In genomic region chr14:55097894-55098560, GRCh38 we compare ENCODE assay signal across 9 cellular contexts. TPM values are rescaled to one million over a fixed set of nuclear protein-coding genes. Genes with fewer than 3 reads are reported as not detected.
DNase-seq lines count a peak whose midpoint lies in the region; ATAC-seq lines count a peak whose summit lies in the region.
"Had no signal": no experiment of that assay in that cellular context is flagged by ENCODE, and none has a peak within 500 bp of the region (broad histone marks: within the 10 kb centered on the region; RNA-seq: fewer than 3 reads in every experiment).

No MANE protein-coding gene starts in this region.

- peak overlapping the region; percentile 5 to 62 (median 10) for H3K4me3 Mint-ChIP-seq in T-cell

- no peaks in the 10 kb centered on the region for H3K27me3 ChIP-seq in duodenal mucosa (ENCODE audit: control insufficient read depth in 1 of 2, insufficient read depth in 2 of 2, low read length in 2 of 2)

- H3K36me3 Mint-ChIP-seq in T-cell = no peaks in the 10 kb centered on the region

- H3K4me3 ChIP-seq in duodenal mucosa (ENCODE audit: low read depth in 1 of 2, low read length in 2 of 2) = peak overlapping the region in 1 of 2 donors; percentile 23

- peaks cover 35 to 45% of the 10 kb centered on the region in 2 donors for H3K4me1 ChIP-seq in duodenal mucosa (ENCODE audit: control insufficient read depth in 1 of 2, insufficient read depth in 2 of 2, low read length in 2 of 2)

- H3K27me3 Mint-ChIP-seq in T-cell = no peaks in the 10 kb centered on the region

- ATAC-seq in HG03039 (IDR thresholded peaks at IDR 0.05; ENCODE audit: unreplicated experiment) = peak; percentile 57
- ATAC-seq in T-cell (replicated peaks in 1 of 4) = peak; percentile 20 to 28 (median 24)

- H3K27ac Mint-ChIP-seq in T-cell = peak overlapping the region; percentile 74 to 89

- peak overlapping the region in 1 of 2 donors; percentile 30 for H3K9ac ChIP-seq in duodenal mucosa (ENCODE audit: low read depth in 1 of 2, low read length in 2 of 2)

- peak; percentile 15 for DNase-seq in NK-92 treated with Interleukin-12 subunit alpha and Interleukin-12 subunit beta, amount 100 ng/mL, for 24 hours (lab: John Stamatoyannopoulos, UW)
- no peak for DNase-seq in NK-92 (lab: John Stamatoyannopoulos, UW; ENCODE audit: unreplicated experiment)
- DNase-seq in T-cell = peak in 14 of 34 experiments; percentile 5 to 27 (median 14)
- DNase-seq in stimulated activated CD4-positive, alpha-beta T cell treated with anti-CD3 and anti-CD28 coated beads, Interleukin-4, amount 100 ng/mL, for 48 hours (ENCODE audit: low read depth in 2 of 2) = peak; percentile 28 to 45
- DNase-seq in NCI-H82 (lab: John Stamatoyannopoulos, UW) = no peak
- DNase-seq in NCI-H1436 (lab: John Stamatoyannopoulos, UW) = no peak

- no peaks in the 10 kb centered on the region for H3K9me3 ChIP-seq in duodenal mucosa (ENCODE audit: control insufficient read depth in 1 of 2, low read length in 2 of 2)

- peak overlapping the region; percentile 43 for H3K27ac ChIP-seq in duodenal mucosa (ENCODE audit: low read depth, low read length)
- H3K27ac ChIP-seq: VCaP had no signal

- peaks cover 22 to 45% (median 38%) of the 10 kb centered on the region in 3 donors for H3K4me1 Mint-ChIP-seq in T-cell

- H3K36me3 ChIP-seq in duodenal mucosa (ENCODE audit: control insufficient read depth in 1 of 2, insufficient read depth in 2 of 2, low read length in 2 of 2) = no peaks in the 10 kb centered on the region

- CTCF ChIA-PET in T-cell (lab: Charles Lee) = interaction anchor here in 1 of 2 donors (0.6 to 1.3 kb wide), 5 partner anchors 10 to 174 kb away, joined by 3 to 6 read pairs (median 4); partner anchors contain the start of gene MAPK1IP1L

- POLR2A ChIA-PET in T-cell (lab: Charles Lee) = interaction anchor here in 1 of 2 donors (1.1 kb wide), 1 partner anchor 51 kb away, joined by 4 read pairs; no protein-coding TSS in a partner anchor

- H3K9me3 Mint-ChIP-seq in T-cell = no peaks in the 10 kb centered on the region

RNA-seq across cellular contexts. Expression of gene LGALS3, which starts 31.0 kb away (rescaled TPM):
- 10 to 100 TPM in 4 of 5 donors, 1 to 10 TPM in 1; 4.1 to 57.7 (median 35.8) TPM for total RNA-seq in T-cell

RNA-seq across cellular contexts. Expression of gene MAPK1IP1L, which starts 46.6 kb away (rescaled TPM):
- total RNA-seq in T-cell = 100 to 1,000 TPM in 2 of 5 donors, 10 to 100 TPM in 3; 68.7 to 153 (median 73.4) TPM

Comparison
In these comparisons a context has a peak if more than half of its experiments do, and no peak if none do; other contexts are left out.
1. DNase-seq: peak in NK-92 treated with Interleukin-12 subunit alpha and Interleukin-12 subunit beta, amount 100 ng/mL, for 24 hours (single experiment) and stimulated activated CD4-positive, alpha-beta T cell treated with anti-CD3 and anti-CD28 coated beads, Interleukin-4, amount 100 ng/mL, for 48 hours (2 of 2); none in NK-92 (single experiment), NCI-H82 (single experiment) and NCI-H1436 (single experiment).